Comparison of ENCODE assay signal across 13 cellular contexts in genomic region chr3:7518471-7518870, GRCh38.
DNase-seq lines count a peak whose midpoint lies in the region; ATAC-seq, FAIRE-seq and TF ChIP-seq lines count a peak whose summit lies in the region.
"Had no signal": no experiment of that assay in that cellular context is flagged by ENCODE, and none has a peak within 500 bp of the region (broad histone marks: within the 10 kb centered on the region; RNA-seq: fewer than 3 reads in every experiment).

No MANE protein-coding gene starts in this region.

- CTCF ChIA-PET in K562 (lab: Yijun Ruan, JAX; ENCODE audit: low intra/inter-chr PET ratio): no interaction called here

- no peak overlapping the region for H3K4me3 ChIP-seq in K562
- H3K4me3 ChIP-seq: esophagus muscularis mucosa had no signal

- no peaks in the 10 kb centered on the region for H3K9me1 ChIP-seq in K562 (ENCODE audit: control insufficient read depth, insufficient read depth, low read length)

- no peak for TF ChIP-seq POLR2A in K562 (conservative IDR thresholded peaks at IDR 0.05)

- no peaks in the 10 kb centered on the region for H3K79me2 ChIP-seq in K562 (ENCODE audit: control insufficient read depth, insufficient read depth, low read length)

- H3K4me1 ChIP-seq in K562 (replicated peaks in 1 of 2; ENCODE audit: control insufficient read depth in 2 of 2, insufficient read depth in 2 of 2, low read length in 2 of 2): no peaks in the 10 kb centered on the region

- no TSS peak for BruUV-seq in K562 (replicated peaks; lab: Mats Ljungman, UMichigan)

- no peaks in the 10 kb centered on the region for H3K9me3 ChIP-seq in K562 (replicated peaks; ENCODE audit: control insufficient read depth, insufficient read depth, low read depth, low read length)
- H3K9me3 ChIP-seq: esophagus muscularis mucosa had no signal

- FAIRE-seq in K562 (lab: Jason Lieb, UNC): no peak

- in situ Hi-C loops in K562 (cut with MboI): no loop called here

- TF ChIP-seq EP300 in K562 (IDR thresholded peaks at IDR 0.05; ENCODE audit: low read length): no peak

- no peaks in the 10 kb centered on the region for H3K27me3 ChIP-seq in K562 (ENCODE audit: control insufficient read depth in 2 of 2, insufficient read depth in 2 of 2, low read length in 2 of 2)
- H3K27me3 ChIP-seq: esophagus muscularis mucosa had no signal

- no peak overlapping the region for H3K27ac ChIP-seq in K562 (ENCODE audit: extremely low read depth, low read depth, low read length)

- H2AFZ ChIP-seq in K562 (ENCODE audit: low read depth, low read length): no peak overlapping the region

- POLR2A ChIA-PET in K562 (lab: Yijun Ruan, JAX): no interaction called here

- no peak for ATAC-seq in K562
- ATAC-seq: left lobe of liver had no signal

- intact Hi-C loops in K562 (cut with micrococcal nuclease): no loop called here

- H3K36me3 ChIP-seq in K562 (ENCODE audit: control insufficient read depth, insufficient read depth, low read length): no peaks in the 10 kb centered on the region
- H3K36me3 ChIP-seq: esophagus muscularis mucosa had no signal

- no peak for TF ChIP-seq CTCF in K562 (IDR thresholded peaks at IDR 0.05 in 2 of 3, conservative IDR thresholded peaks at IDR 0.05 in 1 of 3; ENCODE audit: insufficient read depth in 2 of 3, low read depth in 1 of 3, low read length in 3 of 3)

- H4K20me1 ChIP-seq in K562 (replicated peaks; ENCODE audit: control insufficient read depth, insufficient read depth, low read length): no peaks in the 10 kb centered on the region

- no peak overlapping the region for H3K9ac ChIP-seq in K562 (ENCODE audit: insufficient read depth in 1 of 2, low read depth in 2 of 2, low read length in 2 of 2)

- peak; percentile 59 for DNase-seq in DMS79 treated with DMSO at 0.1 percent for 48 hours (lab: John Stamatoyannopoulos, UW)
- peak; percentile 12 for DNase-seq in NCI-H2029 (lab: John Stamatoyannopoulos, UW)
- DNase-seq in K562 (ENCODE audit: extremely low read depth in 1 of 4, low spot score in 3 of 4): no peak
- DNase-seq in lung microvascular endothelial cell (ENCODE audit: low read depth in 2 of 2): peak; percentile 38 to 66
- DNase-seq in OCI-M1 (lab: John Stamatoyannopoulos, UW): no peak
- no peak for DNase-seq in NCI-H1048 (lab: John Stamatoyannopoulos, UW)
- no peak for DNase-seq in NCI-H2196 treated with DMSO at 0.1 percent for 48 hours (lab: John Stamatoyannopoulos, UW; ENCODE audit: unreplicated experiment)
- DNase-seq in cortex of kidney (lab: John Stamatoyannopoulos, UW): no peak
- DNase-seq: activated CD8-positive, alpha-beta memory T cell treated with anti-CD3 and anti-CD28 coated beads for 24 hours; AML-193; NCI-H774 had no signal

- H3K4me2 ChIP-seq in K562 (ENCODE audit: insufficient read depth, low read length): no peak overlapping the region

- TF ChIP-seq RAD21 in K562 (CRISPR knock-in tag; conservative IDR thresholded peaks at IDR 0.05 in 1 of 2, IDR thresholded peaks at IDR 0.05 in 1 of 2): no peak

TF ChIP-seq in K562, 482 proteins besides CTCF, POLR2A, EP300 and RAD21:
- TF ChIP-seq KLF13 (tag; IDR thresholded peaks at IDR 0.05; ENCODE audit: borderline replicate concordance, low read depth) (no peak), NFIC (IDR thresholded peaks at IDR 0.05) (peak; percentile 11; the same call in 1 of the 2 replicates)

Comparison
In these comparisons a context has a peak if more than half of its experiments do, and no peak if none do; other contexts are left out.
1. DNase-seq: peak in DMS79 treated with DMSO at 0.1 percent for 48 hours (single experiment), NCI-H2029 (single experiment) and lung microvascular endothelial cell (2 of 2); none in K562 (0 of 4), OCI-M1 (single experiment), NCI-H1048 (single experiment), NCI-H2196 treated with DMSO at 0.1 percent for 48 hours (single experiment) and cortex of kidney (single experiment).